Comparison of ENCODE assay signal across 18 cellular contexts in genomic region chr4:78766026-78766425, GRCh38. TPM values are rescaled to one million over a fixed set of nuclear protein-coding genes. Genes with fewer than 3 reads are reported as not detected.
DNase-seq lines count a peak whose midpoint lies in the region; FAIRE-seq and TF ChIP-seq lines count a peak whose summit lies in the region.
"Had no signal": no experiment of that assay in that cellular context is flagged by ENCODE, and none has a peak within 500 bp of the region (broad histone marks: within the 10 kb centered on the region; RNA-seq: fewer than 3 reads in every experiment).

No MANE protein-coding gene starts in this region.

- CTCF ChIA-PET in AG04450 (lab: Charles Lee), result interaction anchor here (0.7 to 1.9 kb wide), 2 partner anchors 10 to 98 kb away, joined by 3 to 6 read pairs; no protein-coding TSS in a partner anchor

- H3K79me2 ChIP-seq in KMS-11 (ENCODE audit: insufficient read depth, low read depth), result no peaks in the 10 kb centered on the region

- in situ Hi-C loops in astrocyte of the spinal cord (cut with HindIII; ENCODE audit: low sequenced_read_pairs), result no loop called here

- H3K9me3 ChIP-seq in AG04450 (ENCODE audit: control insufficient read depth, insufficient read depth, low read length) (no peaks in the 10 kb centered on the region), kidney (ENCODE audit: control insufficient read depth in 1 of 2, low read length in 2 of 2) (no peaks in the 10 kb centered on the region)
- H3K9me3 ChIP-seq: left lung had no signal

- H3K27ac ChIP-seq in AG04450 (ENCODE audit: low read depth, low read length) (no peak overlapping the region), KMS-11 (peak overlapping the region; percentile 47; the same call in 1 of the 2 replicates), kidney (ENCODE audit: low read depth in 2 of 2, low read length in 2 of 2) (no peak overlapping the region)
- H3K27ac ChIP-seq: left lung had no signal

- H3K27me3 ChIP-seq in AG04450 (ENCODE audit: control insufficient read depth, insufficient read depth, low read length), result no peaks in the 10 kb centered on the region
- H3K27me3 ChIP-seq in KMS-11 (ENCODE audit: insufficient read depth, low read depth), result no peaks in the 10 kb centered on the region
- H3K27me3 ChIP-seq: left lung had no signal

- no peaks in the 10 kb centered on the region for H4K20me1 ChIP-seq in KMS-11 (ENCODE audit: insufficient read depth)

- peak overlapping the region; percentile 26 for H3K4me2 ChIP-seq in KMS-11

- DNase-seq in AG04450 (ENCODE audit: low read depth, low spot score), result peak; percentile 60
- peak; percentile 38 for DNase-seq in astrocyte of the spinal cord (ENCODE audit: low read depth, low spot score)
- peak; percentile 59 to 81 for DNase-seq in foreskin fibroblast
- DNase-seq in iPS-NIHi7 (ENCODE audit: extremely low spot score), result no peak
- DNase-seq in kidney, result no peak
- no peak for DNase-seq in SW 1271 (lab: John Stamatoyannopoulos, UW)
- DNase-seq in NCI-H524 treated with DMSO at 0.1 percent for 48 hours (lab: John Stamatoyannopoulos, UW), result no peak
- DNase-seq: 8988T; activated CD4-positive, alpha-beta T cell treated with anti-CD3 and anti-CD28 coated beads for 48 hours; activated effector memory CD4-positive, alpha-beta T cell treated with Interleukin-2 at 50 U/mL for 16 hours; CD4-positive, alpha-beta T cell; DND-41; endodermal cell; Karpas-422; left lung; NCI-H1417; stimulated activated CD4-positive, alpha-beta T cell treated with anti-CD3 and anti-CD28 coated beads, Interleukin-12 subunit alpha, Interleukin-12 subunit beta, amount 100 ng/mL, for 4 hours had no signal

- H3K9ac ChIP-seq in KMS-11, result no peak overlapping the region
- H3K9ac ChIP-seq in kidney (ENCODE audit: low read length in 2 of 2), result no peak overlapping the region

- TF ChIP-seq CTCF in AG04450 (IDR thresholded peaks at IDR 0.05; ENCODE audit: low read depth, low read length), result no peak
- TF ChIP-seq CTCF in KMS-11 (conservative IDR thresholded peaks at IDR 0.05; ENCODE audit: low read depth, low read length), result no peak
- TF ChIP-seq CTCF in astrocyte of the spinal cord (IDR thresholded peaks at IDR 0.05; ENCODE audit: low read depth, low read length), result no peak
- no peak for TF ChIP-seq CTCF in foreskin fibroblast (IDR thresholded peaks at IDR 0.05; ENCODE audit: low read depth, low read length)
- TF ChIP-seq CTCF in kidney (IDR thresholded peaks at IDR 0.05; ENCODE audit: borderline replicate concordance, extremely low read depth, insufficient read depth), result no peak

- no peak overlapping the region for H3K4me3 ChIP-seq in AG04450 (ENCODE audit: low read depth, low read length)
- no peak overlapping the region for H3K4me3 ChIP-seq in KMS-11 (IDR thresholded peaks at IDR 0.05; ENCODE audit: insufficient read depth, low read depth, low read length)
- no peak overlapping the region for H3K4me3 ChIP-seq in astrocyte of the spinal cord (ENCODE audit: low read depth, low read length)
- H3K4me3 ChIP-seq in foreskin fibroblast (ENCODE audit: low read depth in 1 of 2, low read length in 2 of 2), result no peak overlapping the region
- no peak overlapping the region for H3K4me3 ChIP-seq in kidney (ENCODE audit: low read length in 2 of 2)
- H3K4me3 ChIP-seq: left lung had no signal

- POLR2A ChIA-PET in AG04450 (lab: Yijun Ruan, JAX), result interaction anchor here (0.6 kb wide), 1 partner anchor 18 kb away, joined by 3 read pairs; no protein-coding TSS in a partner anchor

- FAIRE-seq in kidney (lab: Jason Lieb, UNC), result no peak

- H3K36me3 ChIP-seq in KMS-11 (ENCODE audit: insufficient read depth) (no peaks in the 10 kb centered on the region), kidney (ENCODE audit: control insufficient read depth in 1 of 2, insufficient read depth in 2 of 2, low read length in 2 of 2) (no peaks in the 10 kb centered on the region)
- H3K36me3 ChIP-seq: left lung had no signal

- no peak overlapping the region for H2AFZ ChIP-seq in KMS-11 (ENCODE audit: low read depth)

- H3K4me1 ChIP-seq in KMS-11 (ENCODE audit: low read depth, poor library complexity, severe bottlenecking) (peaks cover 50% of the 10 kb centered on the region), kidney (ENCODE audit: control insufficient read depth in 1 of 2, insufficient read depth in 1 of 2, low read depth in 1 of 2, low read length in 2 of 2) (no peaks in the 10 kb centered on the region)
- H3K4me1 ChIP-seq: left lung had no signal

- intact Hi-C loops in kidney (cut with DNase I), result no loop called here

RNA-seq across cellular contexts. Expression of gene BMP2K, which starts 10.1 kb away (rescaled TPM):
- polyA plus RNA-seq in AG04450 (2011; rRNA removed), result 31.8 and 36.5 TPM in 2 replicates
- polyA minus RNA-seq in AG04450 (2011; rRNA and poly(A)+ RNA removed), result 33.9 and 62.4 TPM in 2 replicates
- 43.1 TPM for total RNA-seq in kidney
- 6.0 TPM for polyA plus RNA-seq in kidney (ENCODE audit: insufficient read depth, low read depth, low replicate concordance)

Comparison
In these comparisons a context has a peak if more than half of its experiments do, and no peak if none do; other contexts are left out.
1. DNase-seq: peak in AG04450 (single experiment), astrocyte of the spinal cord (single experiment) and foreskin fibroblast (2 of 2); none in iPS-NIHi7 (single experiment), kidney (single experiment), SW 1271 (0 of 2) and NCI-H524 treated with DMSO at 0.1 percent for 48 hours (single experiment).